ENCODE assay signal across 15 cellular contexts in the genomic region with DNA sequence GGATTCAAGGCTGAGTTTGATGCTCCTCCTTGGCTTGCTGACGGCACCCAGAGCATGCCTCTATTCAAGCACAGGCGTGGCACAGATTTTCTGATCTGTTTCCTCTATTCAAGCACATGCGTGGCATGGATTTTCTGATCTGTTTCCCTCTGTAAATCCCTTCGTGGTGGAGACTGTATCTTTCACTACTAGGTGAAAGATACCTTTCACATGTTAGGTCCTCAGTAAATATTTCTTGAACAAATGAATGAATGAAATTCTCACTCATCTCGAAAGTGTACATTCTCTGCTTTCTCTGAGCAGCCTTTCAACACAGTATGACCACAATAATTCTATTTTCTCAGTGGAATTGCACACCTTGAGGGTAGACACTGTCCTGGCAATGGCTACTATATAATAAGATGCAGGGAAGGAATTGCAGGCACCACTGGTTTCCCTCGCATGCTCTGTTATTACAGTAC.
DNase-seq lines count a peak whose midpoint lies in the region; ATAC-seq, FAIRE-seq and TF ChIP-seq lines count a peak whose summit lies in the region.
"Had no signal": no experiment of that assay in that cellular context is flagged by ENCODE, and none has a peak within 500 bp of the region (broad histone marks: within the 10 kb centered on the region; RNA-seq: fewer than 3 reads in every experiment).

No MANE protein-coding gene starts in this region.

- H3K27me3 ChIP-seq in BLaER1 (no peaks in the 10 kb centered on the region), ascending aorta (no peaks in the 10 kb centered on the region)
- H3K27me3 ChIP-seq: upper lobe of right lung had no signal

- no peak for TF ChIP-seq CTCF in ascending aorta (IDR thresholded peaks at IDR 0.05)

- H3K9ac ChIP-seq in BLaER1 = no peak overlapping the region

- H4K20me1 ChIP-seq in BLaER1 = no peaks in the 10 kb centered on the region

- intact Hi-C loops in ascending aorta (cut with DNase I) = no loop called here

- H3K9me3 ChIP-seq in BLaER1 (no peaks in the 10 kb centered on the region), ascending aorta (no peaks in the 10 kb centered on the region)
- H3K9me3 ChIP-seq: Caco-2, upper lobe of right lung had no signal

- peak; percentile 16 for ATAC-seq in GM19372 (IDR thresholded peaks at IDR 0.05; ENCODE audit: low read depth, unreplicated experiment)
- ATAC-seq in HG02678 (IDR thresholded peaks at IDR 0.05; ENCODE audit: unreplicated experiment) = peak; percentile 15
- ATAC-seq in HG03354 (IDR thresholded peaks at IDR 0.05; ENCODE audit: poor library complexity, severe bottlenecking, unreplicated experiment) = peak; percentile 27
- ATAC-seq: upper lobe of right lung had no signal

- H3K4me2 ChIP-seq in BLaER1 = peak overlapping the region; percentile 3; the same call in 1 of the 2 replicates

- H3K4me3 ChIP-seq in BLaER1 (no peak overlapping the region), ascending aorta (no peak overlapping the region)
- H3K4me3 ChIP-seq: upper lobe of right lung had no signal

- no peak overlapping the region for H3K27ac ChIP-seq in BLaER1
- H3K27ac ChIP-seq in ascending aorta = no peak overlapping the region
- H3K27ac ChIP-seq: upper lobe of right lung had no signal

- H3K4me1 ChIP-seq in BLaER1 (peaks cover 19% of the 10 kb centered on the region), ascending aorta (no peaks in the 10 kb centered on the region)
- H3K4me1 ChIP-seq: Caco-2, upper lobe of right lung had no signal

- H3K36me3 ChIP-seq in BLaER1 (no peaks in the 10 kb centered on the region), ascending aorta (no peaks in the 10 kb centered on the region)
- H3K36me3 ChIP-seq: upper lobe of right lung had no signal

- DNase-seq in SW 1271 (lab: John Stamatoyannopoulos, UW) = no peak
- no peak for DNase-seq in pons (ENCODE audit: low spot score)
- no peak for DNase-seq in ascending aorta (ENCODE audit: low spot score in 2 of 2)
- DNase-seq in frontal cortex (ENCODE audit: low spot score in 2 of 2) = no peak
- DNase-seq: 8988T; activated gamma-delta T cell; Caco-2; effector CD4-positive, alpha-beta T cell; stimulated activated CD8-positive, alpha-beta memory T cell treated with anti-CD3 and anti-CD28 coated beads, Interleukin-4, amount 100 ng/mL, for 48 hours; T-helper 9 cell; upper lobe of right lung had no signal

- no peak for FAIRE-seq in frontal cortex (lab: Jason Lieb, UNC)
